Comparison of ENCODE assay signal across 8 cellular contexts in genomic region chr7:43843276-43843675, GRCh38.
"Had no signal": no experiment of that assay in that cellular context is flagged by ENCODE, and none has a peak within 500 bp of the region (broad histone marks: within the 10 kb centered on the region; RNA-seq: fewer than 3 reads in every experiment).

No MANE protein-coding gene starts in this region.

- H3K27ac ChIP-seq: GM23248 had no signal

- DNase-seq: GM23248, GOT3, H7, H9, HCEC 1CT, HFFc6 had no signal

- ATAC-seq: GM23338, HCT116 had no signal

- H3K4me3 ChIP-seq: GM23248, GM23338 had no signal
